Comparison of ENCODE assay signal across 1 cellular context in the genomic region with DNA sequence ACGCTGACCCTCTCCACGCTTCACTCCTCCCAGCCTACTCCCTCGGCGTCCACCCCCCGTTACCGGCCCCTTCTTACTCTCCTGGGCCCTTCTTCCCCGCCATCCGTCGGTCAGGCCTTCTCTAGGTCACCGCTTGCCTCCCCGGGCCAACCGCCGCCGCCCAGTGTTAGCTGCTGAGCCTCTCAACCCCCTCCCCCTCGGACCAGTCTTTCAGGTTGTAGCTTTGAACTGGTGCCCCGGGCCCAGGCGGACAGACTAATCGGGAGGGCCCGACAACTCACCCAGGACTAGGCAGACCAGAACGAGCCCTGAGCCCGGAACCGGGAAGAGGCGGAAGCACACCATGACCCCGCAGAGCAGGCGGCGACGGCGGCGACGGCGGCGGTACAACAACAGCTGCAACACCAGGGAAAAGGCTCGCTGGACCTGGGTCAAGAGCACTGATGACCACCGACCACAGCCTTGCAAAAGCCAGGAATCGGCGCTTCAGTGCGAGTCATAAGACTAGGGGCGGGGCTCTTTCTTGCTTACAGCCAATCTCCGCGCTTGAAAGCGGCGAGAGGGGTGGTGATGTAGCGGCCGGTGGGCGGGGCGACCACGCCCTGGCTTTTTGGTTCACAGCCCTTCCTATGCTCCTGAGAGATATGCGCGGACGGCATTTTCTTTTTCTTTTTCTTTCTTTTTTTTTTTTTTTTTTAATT.
A peak's percentile ranks its signal among the peaks of the same experiment; 100 is the strongest.
TF ChIP-seq lines count a peak whose summit lies in the region.

A gene (minus strand): TSS at position 472 of the 701 bp plus-strand sequence. CDS start 127 bp downstream, at position 345.

TF ChIP-seq in HEK293, 187 proteins besides CTCF, POLR2A, EP300 and RAD21 (continued from another document):
- TF ChIP-seq ZNF2 (tag by site-specific recombination; IDR thresholded peaks at IDR 0.05) (peak; percentile 50; the same call in 1 of the 2 replicates), SP2 (tag by site-specific recombination; IDR thresholded peaks at IDR 0.05) (peak; percentile 71), ZNF214 (tag by site-specific recombination; IDR thresholded peaks at IDR 0.05; ENCODE audit: borderline replicate concordance) (no peak), ZNF560 (tag by site-specific recombination; IDR thresholded peaks at IDR 0.05; ENCODE audit: borderline replicate concordance) (no peak), ZNF366 (tag by site-specific recombination; conservative IDR thresholded peaks at IDR 0.05) (peak; percentile 41; the same call in 1 of the 2 replicates), ZXDB (tag by site-specific recombination; IDR thresholded peaks at IDR 0.05) (peak; percentile 36; the same call in 1 of the 2 replicates), ZFP3 (tag by site-specific recombination; IDR thresholded peaks at IDR 0.05; ENCODE audit: low read depth) (no peak), ZNF529 (tag by site-specific recombination; IDR thresholded peaks at IDR 0.05; ENCODE audit: insufficient replicate concordance) (no peak), ZNF350 (tag by site-specific recombination; IDR thresholded peaks at IDR 0.05) (no peak)
